In genomic region chr7:134446923-134447322, GRCh38 we compare ENCODE assay signal across 17 cellular contexts. TPM values are rescaled to one million over a fixed set of nuclear protein-coding genes. Genes with fewer than 3 reads are reported as not detected.
A peak's percentile ranks its signal among the peaks of the same experiment; 100 is the strongest.
DNase-seq lines count a peak whose midpoint lies in the region; ATAC-seq, FAIRE-seq and TF ChIP-seq lines count a peak whose summit lies in the region.
"Had no signal": no experiment of that assay in that cellular context is flagged by ENCODE, and none has a peak within 500 bp of the region (broad histone marks: within the 10 kb centered on the region; RNA-seq: fewer than 3 reads in every experiment).

No MANE protein-coding gene starts in this region.

- no peak overlapping the region; the same call in 2 of the 3 replicates for H3K4me2 ChIP-seq in A549
- H3K4me2 ChIP-seq in H9 (ENCODE audit: insufficient read depth, insufficient read length, low read length): no peak overlapping the region
- H3K4me2 ChIP-seq: BLaER1, KMS-11 had no signal

- in situ Hi-C loops in Panc1 (cut with HindIII; ENCODE audit: low pct_unique_long_range_greater_than_20kb, low sequenced_read_pairs): no loop called here

- no peak for ATAC-seq in A549
- ATAC-seq in Panc1: 0 out of 2 replicates have a peak, but pooled peaks have one; percentile 31
- peak; percentile 17 for ATAC-seq in naive thymus-derived CD4-positive, alpha-beta T cell
- ATAC-seq: HepG2 had no signal

- no peaks in the 10 kb centered on the region for H4K20me1 ChIP-seq in H9 (ENCODE audit: control insufficient read depth, insufficient read depth, insufficient read length)
- H4K20me1 ChIP-seq: BLaER1 had no signal

- H3K23me2 ChIP-seq in H9 (ENCODE audit: insufficient read length, low read depth, low read length, poor library complexity, severe bottlenecking): no peaks in the 10 kb centered on the region

- no peak overlapping the region for H4K5ac ChIP-seq in H9 (ENCODE audit: insufficient read length, low read depth, low read length)

- no peak overlapping the region for H4K91ac ChIP-seq in H9 (ENCODE audit: insufficient read length, low read depth, low read length)

- BruUV-seq in Panc1 (replicated peaks; lab: Mats Ljungman, UMichigan): no TSS peak

- H3K36me3 ChIP-seq in Panc1 (ENCODE audit: control insufficient read depth, insufficient read depth, low read length): no peaks in the 10 kb centered on the region; the same call in 1 of the 2 replicates
- H3K36me3 ChIP-seq in naive thymus-derived CD4-positive, alpha-beta T cell (ENCODE audit: control insufficient read depth in 2 of 3, insufficient read depth in 3 of 3, low read length in 3 of 3): peaks cover 8 to 95% (median 19%) of the 10 kb centered on the region in 3 experiments

- TF ChIP-seq POLR2A in A549 (IDR thresholded peaks at IDR 0.05; ENCODE audit: low read length): no peak

- POLR2A ChIA-PET in A549 (lab: Yijun Ruan, JAX) (interaction anchor here (1.1 to 1.6 kb wide), 2 partner anchors 12 to 15 kb away, joined by 5 read pairs; no protein-coding TSS in a partner anchor), Panc1 (lab: Charles Lee) (no interaction called here)
- POLR2A ChIA-PET in naive thymus-derived CD4-positive, alpha-beta T cell (lab: Charles Lee): no interaction called here

- DNase-seq in A549 (ENCODE audit: low read depth in 1 of 2, low spot score in 1 of 2): no peak
- peak; percentile 8 for DNase-seq in H9
- DNase-seq in Panc1 (ENCODE audit: low read depth, low spot score): no peak
- DNase-seq in naive thymus-derived CD4-positive, alpha-beta T cell: no peak
- no peak for DNase-seq in pons (ENCODE audit: low spot score)
- no peak for DNase-seq in DMS 273 (lab: John Stamatoyannopoulos, UW; ENCODE audit: unreplicated experiment)
- no peak for DNase-seq in NCI-H1694 (lab: John Stamatoyannopoulos, UW)
- DNase-seq: CD4-positive, alpha-beta memory T cell; DMS79 treated with DMSO at 0.1 percent for 48 hours; GF-D8; GM23248; HCEC 1CT had no signal

- H3K27me3 ChIP-seq in H9 (ENCODE audit: insufficient read depth, low read length) (no peaks in the 10 kb centered on the region), Panc1 (ENCODE audit: control insufficient read depth, insufficient read depth, low read length) (no peaks in the 10 kb centered on the region)
- H3K27me3 ChIP-seq in naive thymus-derived CD4-positive, alpha-beta T cell (ENCODE audit: control insufficient read depth in 2 of 2, insufficient read depth in 2 of 2, low read length in 2 of 2): no peaks in the 10 kb centered on the region
- H3K27me3 ChIP-seq: BLaER1 had no signal

- no peak overlapping the region for H3K23ac ChIP-seq in H9 (ENCODE audit: insufficient read length, low read depth, low read length)

- no peaks in the 10 kb centered on the region for H3K79me2 ChIP-seq in H9 (ENCODE audit: insufficient read depth, low read length)

- H2BK120ac ChIP-seq in H9 (ENCODE audit: low read depth, low read length, poor library complexity, severe bottlenecking): no peak overlapping the region

- H3K4me3 ChIP-seq in A549: no peak overlapping the region
- H3K4me3 ChIP-seq in Panc1 (ENCODE audit: low read depth in 2 of 2, low read length in 2 of 2): no peak overlapping the region
- no peak overlapping the region for H3K4me3 ChIP-seq in naive thymus-derived CD4-positive, alpha-beta T cell (ENCODE audit: low read length)
- H3K4me3 ChIP-seq: BLaER1, GM23248 had no signal

- no peak overlapping the region for H2AK5ac ChIP-seq in H9 (ENCODE audit: insufficient read length, low read length)

- H3K27ac Mint-ChIP-seq in H9: no peak overlapping the region
- H3K27ac Mint-ChIP-seq in naive thymus-derived CD4-positive, alpha-beta T cell: no peak overlapping the region
- H3K27ac Mint-ChIP-seq: CD4-positive, alpha-beta memory T cell had no signal

- H3K9me3 ChIP-seq in A549 (no peaks in the 10 kb centered on the region), H9 (ENCODE audit: control insufficient read depth, low read depth, low read length) (no peaks in the 10 kb centered on the region), Panc1 (ENCODE audit: control insufficient read depth, insufficient read depth, low read depth, low read length) (no peaks in the 10 kb centered on the region)
- no peaks in the 10 kb centered on the region for H3K9me3 ChIP-seq in naive thymus-derived CD4-positive, alpha-beta T cell (ENCODE audit: control insufficient read depth in 2 of 3, low read length in 3 of 3)
- H3K9me3 ChIP-seq: BLaER1 had no signal

- no peak overlapping the region for H2BK20ac ChIP-seq in H9 (ENCODE audit: low read depth, low read length, poor library complexity, severe bottlenecking)

- WGBS in A549 (ENCODE audit: missing lambda C conversion rate): 93% methylated on average over 10 of the region's 10 CpGs
- WGBS in H9 (ENCODE audit: extremely low coverage, insufficient read length, low lambda C conversion rate): no CpG with 5 or more reads among the region's 10 CpGs

- peak overlapping the region; percentile 94 to 95 for H3K27ac ChIP-seq in A549
- no peak overlapping the region for H3K27ac ChIP-seq in H9 (ENCODE audit: insufficient read length, low read depth, low read length)
- no peak overlapping the region for H3K27ac ChIP-seq in Panc1 (ENCODE audit: low read length)
- no peak overlapping the region for H3K27ac ChIP-seq in naive thymus-derived CD4-positive, alpha-beta T cell (ENCODE audit: low read depth, low read length)
- H3K27ac ChIP-seq: GM23248, KMS-11 had no signal

- no peaks in the 10 kb centered on the region for H3K9me3 Mint-ChIP-seq in H9
- no peaks in the 10 kb centered on the region for H3K9me3 Mint-ChIP-seq in naive thymus-derived CD4-positive, alpha-beta T cell
- H3K9me3 Mint-ChIP-seq: CD14-positive monocyte; CD4-positive, alpha-beta memory T cell had no signal

- H2BK5ac ChIP-seq in H9 (ENCODE audit: insufficient read length, low read length): no peak overlapping the region

- no peak overlapping the region for H3K4me3 Mint-ChIP-seq in H9
- no peak overlapping the region for H3K4me3 Mint-ChIP-seq in naive thymus-derived CD4-positive, alpha-beta T cell
- H3K4me3 Mint-ChIP-seq: CD14-positive monocyte; CD4-positive, alpha-beta memory T cell had no signal

- H3K4me1 ChIP-seq in A549: peaks cover 78% of the 10 kb centered on the region
- H3K4me1 ChIP-seq in H9 (ENCODE audit: insufficient read depth, low read length): no peaks in the 10 kb centered on the region
- no peaks in the 10 kb centered on the region for H3K4me1 ChIP-seq in Panc1 (ENCODE audit: control insufficient read depth, insufficient read depth, low read length)
- no peaks in the 10 kb centered on the region for H3K4me1 ChIP-seq in naive thymus-derived CD4-positive, alpha-beta T cell (ENCODE audit: control insufficient read depth in 2 of 2, insufficient read depth in 2 of 2, low read length in 2 of 2)

- intact Hi-C loops in Panc1 (cut with micrococcal nuclease; ENCODE audit: unreplicated experiment): no loop called here
- intact Hi-C loops in naive thymus-derived CD4-positive, alpha-beta T cell (cut with micrococcal nuclease): no loop called here

- CTCF ChIA-PET in A549 (lab: Yijun Ruan, JAX) (interaction anchor here (0.8 to 27.7 kb wide), 11 partner anchors 9 to 161 kb away, joined by 3 to 486 read pairs (median 6); partner anchors contain the start of gene AKR1B1), Panc1 (lab: Charles Lee) (interaction anchor here (0.7 to 1.8 kb wide), 2 partner anchors 14 to 84 kb away, joined by 5 read pairs; no protein-coding TSS in a partner anchor)
- CTCF ChIA-PET in naive thymus-derived CD4-positive, alpha-beta T cell (lab: Charles Lee): interaction anchor here (1.0 kb wide), 1 partner anchor 11 kb away, joined by 3 read pairs; no protein-coding TSS in a partner anchor

- TF ChIP-seq CTCF in A549 (IDR thresholded peaks at IDR 0.05) (no peak), H9 (conservative IDR thresholded peaks at IDR 0.05) (no peak), Panc1 (IDR thresholded peaks at IDR 0.05) (no peak)

- no peak for FAIRE-seq in A549 (lab: Jason Lieb, UNC)
- FAIRE-seq: A204.1, HepG2 had no signal

- no peak for TF ChIP-seq RAD21 in A549 (conservative IDR thresholded peaks at IDR 0.05 in 1 of 2, IDR thresholded peaks at IDR 0.05 in 1 of 2)

- H3T11ph ChIP-seq in H9 (ENCODE audit: low read length): no peak overlapping the region

- no peak overlapping the region for H2AFZ ChIP-seq in H9 (ENCODE audit: low read length)
- H2AFZ ChIP-seq: GM23248 had no signal

- no peak overlapping the region for H2BK15ac ChIP-seq in H9 (ENCODE audit: low read depth, low read length)

- no peak overlapping the region for H3K56ac ChIP-seq in H9 (ENCODE audit: insufficient read length, low read depth, low read length)

- no peaks in the 10 kb centered on the region for H3K79me1 ChIP-seq in H9 (ENCODE audit: insufficient read depth, low read depth, low read length, poor library complexity, severe bottlenecking)

- no peak overlapping the region for H3K18ac ChIP-seq in H9 (ENCODE audit: insufficient read length, low read depth, low read length)

- no peak overlapping the region for H2BK12ac ChIP-seq in H9 (ENCODE audit: insufficient read length, low read depth, low read length)

- no peak overlapping the region for H3K9ac ChIP-seq in H9 (ENCODE audit: extremely low read depth, insufficient read length, low read length)
- H3K9ac ChIP-seq: BLaER1, GM23248, KMS-11 had no signal

- no peak overlapping the region for H3K14ac ChIP-seq in H9 (ENCODE audit: insufficient read depth, low read length)

- H4K8ac ChIP-seq in H9 (replicated peaks; ENCODE audit: insufficient read length, low read depth, low read length): no peak overlapping the region

- H3K4me1 Mint-ChIP-seq in H9: no peaks in the 10 kb centered on the region
- peaks cover 0 to 2% (median 0%) of the 10 kb centered on the region in 7 donors for H3K4me1 Mint-ChIP-seq in naive thymus-derived CD4-positive, alpha-beta T cell
- H3K4me1 Mint-ChIP-seq: CD4-positive, alpha-beta memory T cell had no signal

- H3K36me3 Mint-ChIP-seq in H9 (ENCODE audit: insufficient read depth in 1 of 3, low read depth in 3 of 3): peaks cover 61 to 95% (median 94%) of the 10 kb centered on the region in 3 experiments; a peak in 6 of 7 replicates
- peaks cover 18 to 89% (median 41%) of the 10 kb centered on the region in 5 donors for H3K36me3 Mint-ChIP-seq in naive thymus-derived CD4-positive, alpha-beta T cell

- H3K27me3 Mint-ChIP-seq in H9 (ENCODE audit: low read depth): no peaks in the 10 kb centered on the region
- no peaks in the 10 kb centered on the region for H3K27me3 Mint-ChIP-seq in naive thymus-derived CD4-positive, alpha-beta T cell
- H3K27me3 Mint-ChIP-seq: CD4-positive, alpha-beta memory T cell had no signal

- H3K4ac ChIP-seq in H9 (ENCODE audit: low read depth, low read length): no peak overlapping the region

- no peak for TF ChIP-seq EP300 in A549 (IDR thresholded peaks at IDR 0.05)

RNA-seq across cellular contexts. Expression of gene AKR1B1, which starts 12.0 kb away (rescaled TPM):
- polyA plus RNA-seq in A549 (2011; rRNA removed) (1,636 and 1,761 TPM in 2 replicates), A549 (2017; fragmentation: RNase III; extraction: RNeasy Plus Mini Kit Qiagen cat#74134 plus additional on column Dnase treatment) (4,339 to 6,918 TPM (median 6,205 TPM) in 3 replicates)
- polyA plus RNA-seq in A549 (2012; cell fraction: cytosol; rRNA removed): 1,617 and 1,738 TPM in 2 replicates
- 1,542 and 1,798 TPM in 2 replicates for polyA plus RNA-seq in A549 (2012; cell fraction: nucleus; rRNA removed)
- polyA minus RNA-seq in A549 (2011; rRNA and poly(A)+ RNA removed): 620 and 678 TPM in 2 replicates
- total RNA-seq in H9 (2021) (166 and 171 TPM in 2 replicates), Panc1 (2021; ENCODE audit: unreplicated experiment) (83.2 TPM)
- polyA plus RNA-seq in Panc1 (2012; ENCODE audit: insufficient read length): 113 TPM
- 100 to 1,000 TPM in 3 of 5 experiments, 10 to 100 TPM in 2; 62.2 to 108 (median 100) TPM for total RNA-seq in naive thymus-derived CD4-positive, alpha-beta T cell
- polyA plus RNA-seq in naive thymus-derived CD4-positive, alpha-beta T cell: 100 to 1,000 TPM; 169 to 206 TPM

Comparison
In these comparisons a context has a peak if more than half of its experiments do, and no peak if none do; other contexts are left out.
1. ATAC-seq: peak in Panc1 (single experiment) and naive thymus-derived CD4-positive, alpha-beta T cell (single experiment); none in A549 (0 of 2).
2. H3K27ac ChIP-seq: peak in A549 (2 of 2); none in H9 (single experiment), Panc1 (single experiment) and naive thymus-derived CD4-positive, alpha-beta T cell (single experiment).